Comparison of ENCODE assay signal across 22 cellular contexts in genomic region chr19:50453243-50453642, GRCh38. TPM values are rescaled to one million over a fixed set of nuclear protein-coding genes. Genes with fewer than 3 reads are reported as not detected.
A peak's percentile ranks its signal among the peaks of the same experiment; 100 is the strongest.
DNase-seq lines count a peak whose midpoint lies in the region; ATAC-seq, FAIRE-seq and TF ChIP-seq lines count a peak whose summit lies in the region.
"Had no signal": no experiment of that assay in that cellular context is flagged by ENCODE, and none has a peak within 500 bp of the region (broad histone marks: within the 10 kb centered on the region; RNA-seq: fewer than 3 reads in every experiment).

No MANE protein-coding gene starts in this region.

- no peak for TF ChIP-seq CTCF in K562 (IDR thresholded peaks at IDR 0.05 in 2 of 3, conservative IDR thresholded peaks at IDR 0.05 in 1 of 3; ENCODE audit: insufficient read depth in 2 of 3, low read depth in 1 of 3, low read length in 3 of 3)
- TF ChIP-seq CTCF in osteoblast (IDR thresholded peaks at IDR 0.05; ENCODE audit: extremely low read depth, low read depth, low read length) = no peak

- H3K36me3 Mint-ChIP-seq in activated naive CD8-positive, alpha-beta T cell treated with anti-CD3 and anti-CD28 coated beads, Interleukin-2, amount 50 U/mL, for 24 hours (ENCODE audit: low read depth) = no peaks in the 10 kb centered on the region
- H3K36me3 Mint-ChIP-seq: CD8-positive, alpha-beta T cell had no signal

- H3K27me3 ChIP-seq in K562 (ENCODE audit: control insufficient read depth in 2 of 2, insufficient read depth in 2 of 2, low read length in 2 of 2) (peaks cover 11 to 23% of the 10 kb centered on the region in 2 experiments; a peak in 4 of 5 replicates), osteoblast (ENCODE audit: insufficient read depth, low read length) (peaks cover 15% of the 10 kb centered on the region)
- H3K27me3 ChIP-seq: BLaER1 treated with 17β-estradiol and CSF1 and Interleukin-3, amounts not matched to agents 10 nM and 100 nM had no signal

- H3K27ac ChIP-seq in K562 (ENCODE audit: extremely low read depth, low read depth, low read length) = no peak overlapping the region
- no peak overlapping the region for H3K27ac ChIP-seq in osteoblast (ENCODE audit: low read depth, low read length)
- H3K27ac ChIP-seq: BLaER1 treated with 17β-estradiol and CSF1 and Interleukin-3, amounts not matched to agents 10 nM and 100 nM; C4-2B had no signal

- H3K27ac Mint-ChIP-seq in activated naive CD8-positive, alpha-beta T cell treated with anti-CD3 and anti-CD28 coated beads, Interleukin-2, amount 50 U/mL, for 24 hours = no peak overlapping the region
- H3K27ac Mint-ChIP-seq: B cell; CD4-positive, alpha-beta T cell; CD8-positive, alpha-beta T cell had no signal

- no peak for DNase-seq in K562 (ENCODE audit: extremely low read depth in 1 of 4, low spot score in 3 of 4)
- peak; percentile 19 for DNase-seq in osteoblast (ENCODE audit: insufficient read length, low spot score, missing footprints)
- no peak for DNase-seq in activated naive CD8-positive, alpha-beta T cell treated with anti-CD3 and anti-CD28 coated beads, Interleukin-2, amount 50 U/mL, for 24 hours
- no peak for DNase-seq in activated effector memory CD4-positive, alpha-beta T cell treated with anti-CD3 and anti-CD28 coated beads, Interleukin-2, amount 50 U/mL, for 16 hours
- no peak for DNase-seq in T-helper 9 cell
- DNase-seq: 8988T; AML-193; Caco-2; Calu3; CD4-positive, alpha-beta T cell; CD8-positive, alpha-beta T cell; DMS79 treated with DMSO at 0.1 percent for 48 hours; GDM1 had no signal

- H3K9ac ChIP-seq in K562 (ENCODE audit: insufficient read depth in 1 of 2, low read depth in 2 of 2, low read length in 2 of 2) = no peak overlapping the region
- H3K9ac ChIP-seq: BLaER1 treated with 17β-estradiol and CSF1 and Interleukin-3, amounts not matched to agents 10 nM and 100 nM had no signal

- no peaks in the 10 kb centered on the region for H3K9me1 ChIP-seq in K562 (ENCODE audit: control insufficient read depth, insufficient read depth, low read length)

- H3K27me3 Mint-ChIP-seq in activated naive CD8-positive, alpha-beta T cell treated with anti-CD3 and anti-CD28 coated beads, Interleukin-2, amount 50 U/mL, for 24 hours = peaks cover 38% of the 10 kb centered on the region
- H3K27me3 Mint-ChIP-seq: B cell had no signal

- POLR2A ChIA-PET in K562 (lab: Yijun Ruan, JAX) = interaction anchor here (0.8 kb wide), 1 partner anchor 79 kb away, joined by 3 read pairs; no protein-coding TSS in a partner anchor

- no peak for ATAC-seq in K562
- no peak for ATAC-seq in activated naive CD8-positive, alpha-beta T cell treated with anti-CD3 and anti-CD28 coated beads, Interleukin-2, amount 50 U/mL, for 24 hours
- ATAC-seq: CD8-positive, alpha-beta T cell; GM12878 had no signal

- WGBS in K562 (ENCODE audit: insufficient coverage, low coverage, missing lambda C conversion rate) = 57% methylated on average over 3 of the region's 3 CpGs

- H2AFZ ChIP-seq in K562 (ENCODE audit: low read depth, low read length) (no peak overlapping the region), osteoblast (ENCODE audit: low read length) (no peak overlapping the region)

- in situ Hi-C loops in K562 (cut with MboI) = no loop called here

- no peaks in the 10 kb centered on the region for H4K20me1 ChIP-seq in K562 (replicated peaks; ENCODE audit: control insufficient read depth, insufficient read depth, low read length)
- no peaks in the 10 kb centered on the region for H4K20me1 ChIP-seq in osteoblast (ENCODE audit: insufficient read depth, low read length)
- H4K20me1 ChIP-seq: BLaER1 treated with 17β-estradiol and CSF1 and Interleukin-3, amounts not matched to agents 10 nM and 100 nM had no signal

- H3K4me3 ChIP-seq in K562 (no peak overlapping the region), osteoblast (ENCODE audit: insufficient read depth, low read length) (no peak overlapping the region)
- H3K4me3 ChIP-seq: BLaER1 treated with 17β-estradiol and CSF1 and Interleukin-3, amounts not matched to agents 10 nM and 100 nM; GM12878 had no signal

- H3K79me2 ChIP-seq in K562 (ENCODE audit: control insufficient read depth, insufficient read depth, low read length) = no peaks in the 10 kb centered on the region
- no peaks in the 10 kb centered on the region for H3K79me2 ChIP-seq in osteoblast (ENCODE audit: insufficient read depth, low read length)

- intact Hi-C loops in K562 (cut with micrococcal nuclease) = no loop called here

- no peaks in the 10 kb centered on the region for H3K4me1 Mint-ChIP-seq in activated naive CD8-positive, alpha-beta T cell treated with anti-CD3 and anti-CD28 coated beads, Interleukin-2, amount 50 U/mL, for 24 hours

- peaks cover 0 to 12% of the 10 kb centered on the region in 2 experiments; a peak in 2 of 5 replicates for H3K4me1 ChIP-seq in K562 (replicated peaks in 1 of 2; ENCODE audit: control insufficient read depth in 2 of 2, insufficient read depth in 2 of 2, low read length in 2 of 2)
- H3K4me1 ChIP-seq in osteoblast (ENCODE audit: insufficient read depth, low read length) = no peaks in the 10 kb centered on the region
- H3K4me1 ChIP-seq: Caco-2 had no signal

- no TSS peak for BruUV-seq in K562 (replicated peaks; lab: Mats Ljungman, UMichigan)

- H3K4me3 Mint-ChIP-seq in activated naive CD8-positive, alpha-beta T cell treated with anti-CD3 and anti-CD28 coated beads, Interleukin-2, amount 50 U/mL, for 24 hours = no peak overlapping the region
- H3K4me3 Mint-ChIP-seq: B cell; CD4-positive, alpha-beta T cell; CD8-positive, alpha-beta T cell had no signal

- H3K4me2 ChIP-seq in K562 (ENCODE audit: insufficient read depth, low read length) (no peak overlapping the region), osteoblast (ENCODE audit: insufficient read depth, low read length) (no peak overlapping the region)
- H3K4me2 ChIP-seq: BLaER1 treated with 17β-estradiol and CSF1 and Interleukin-3, amounts not matched to agents 10 nM and 100 nM had no signal

- H3K9me3 ChIP-seq in K562 (replicated peaks; ENCODE audit: control insufficient read depth, insufficient read depth, low read depth, low read length) = no peaks in the 10 kb centered on the region
- H3K9me3 ChIP-seq in osteoblast (ENCODE audit: low read depth, low read length) = no peaks in the 10 kb centered on the region
- H3K9me3 ChIP-seq: Caco-2 had no signal

- TF ChIP-seq EP300 in K562 (IDR thresholded peaks at IDR 0.05; ENCODE audit: low read length) = no peak

- CTCF ChIA-PET in K562 (lab: Yijun Ruan, JAX; ENCODE audit: low intra/inter-chr PET ratio) = no interaction called here

- no peak for TF ChIP-seq RAD21 in K562 (CRISPR knock-in tag; conservative IDR thresholded peaks at IDR 0.05 in 1 of 2, IDR thresholded peaks at IDR 0.05 in 1 of 2)

- H3K36me3 ChIP-seq in K562 (ENCODE audit: control insufficient read depth, insufficient read depth, low read length) (no peaks in the 10 kb centered on the region), osteoblast (ENCODE audit: insufficient read depth, low read length) (no peaks in the 10 kb centered on the region)
- H3K36me3 ChIP-seq: BLaER1 treated with 17β-estradiol and CSF1 and Interleukin-3, amounts not matched to agents 10 nM and 100 nM had no signal

- TF ChIP-seq POLR2A in K562 (conservative IDR thresholded peaks at IDR 0.05) = no peak

- no peak for FAIRE-seq in K562 (lab: Jason Lieb, UNC)
- FAIRE-seq: A204.1, D721Med, GM12878, GM12892, GM18507 had no signal

- H3K9me3 Mint-ChIP-seq in activated naive CD8-positive, alpha-beta T cell treated with anti-CD3 and anti-CD28 coated beads, Interleukin-2, amount 50 U/mL, for 24 hours = no peaks in the 10 kb centered on the region
- H3K9me3 Mint-ChIP-seq: CD4-positive, alpha-beta T cell; CD8-positive, alpha-beta T cell had no signal

RNA-seq across cellular contexts. Expression of gene MYBPC2, which starts 20.6 kb away (rescaled TPM):
- 0.30 and 0.67 TPM in 2 replicates for total RNA-seq in K562 (2011; cell fraction: chromatin; rRNA removed; ENCODE audit: low replicate concordance)
- total RNA-seq in K562 (2011; cell fraction: nucleolus; rRNA removed) = not detected in 2 replicates
- total RNA-seq in K562 (2011; cell fraction: nucleoplasm; rRNA removed) = not detected in 2 replicates
- not detected in 2 replicates for total RNA-seq in K562 (2014; rRNA removed)
- not detected in 2 replicates for total RNA-seq in K562 (2014; rRNA removed; fragmentation: Illumina TruSeq; extraction: Trizol)
- total RNA-seq in K562 (2015; rRNA removed; fragmentation: Illumina TruSeq; extraction: Trizol) = not detected in 2 replicates
- 0.04 TPM in 1 of 2 replicates, not detected in the other for total RNA-seq in K562 (2021)
- 0.14 and 0.19 TPM in 2 replicates for polyA plus RNA-seq in K562 (2011; rRNA removed)
- 0.06 and 0.07 TPM in 2 replicates for polyA plus RNA-seq in K562 (2011; cell fraction: cytosol; rRNA removed)
- 0.31 and 0.60 TPM in 2 replicates for polyA plus RNA-seq in K562 (2011; cell fraction: nucleus; rRNA removed)
- 0.01 TPM in 1 of 2 replicates, not detected in the other for polyA plus RNA-seq in K562 (2012)
- polyA plus RNA-seq in K562 (2014; fragmentation: Illumina TruSeq; extraction: Trizol) = not detected in 2 replicates
- polyA plus RNA-seq in K562 (2014; fragmentation: Nextera tagmentation; extraction: Ambion mirVana) = not detected
- 0.01 TPM in 1 of 2 replicates, not detected in the other for polyA plus RNA-seq in K562 (2014; rRNA removed)
- polyA minus RNA-seq in K562 (2011; rRNA and poly(A)+ RNA removed) = 0.06 TPM in 1 of 2 replicates, not detected in the other
- not detected in 2 replicates for polyA minus RNA-seq in K562 (2011; cell fraction: cytosol; rRNA and poly(A)+ RNA removed)
- polyA minus RNA-seq in K562 (2011; cell fraction: nucleus; rRNA and poly(A)+ RNA removed) = 0.22 TPM in 1 of 2 replicates, not detected in the other
- total RNA-seq in osteoblast = not detected in 2 replicates
- total RNA-seq: Calu3 had no signal
- polyA plus RNA-seq: BJ had no signal

RNA-seq across cellular contexts. Expression of gene EMC10, which starts 23.1 kb away (rescaled TPM):
- 22.6 and 40.4 TPM in 2 replicates for total RNA-seq in K562 (2011; cell fraction: chromatin; rRNA removed; ENCODE audit: low replicate concordance)
- 43.2 and 45.7 TPM in 2 replicates for total RNA-seq in K562 (2011; cell fraction: nucleolus; rRNA removed)
- 27.7 and 40.1 TPM in 2 replicates for total RNA-seq in K562 (2011; cell fraction: nucleoplasm; rRNA removed)
- 40.4 and 48.9 TPM in 2 replicates for total RNA-seq in K562 (2014; rRNA removed)
- 6.1 and 7.4 TPM in 2 replicates for total RNA-seq in K562 (2014; rRNA removed; fragmentation: Illumina TruSeq; extraction: Trizol)
- 25.2 and 25.8 TPM in 2 replicates for total RNA-seq in K562 (2015; rRNA removed; fragmentation: Illumina TruSeq; extraction: Trizol)
- 42.5 and 46.0 TPM in 2 replicates for total RNA-seq in K562 (2021)
- polyA plus RNA-seq in K562 (2011; rRNA removed) = 12.4 and 13.7 TPM in 2 replicates
- 18.3 and 54.3 TPM in 2 replicates for polyA plus RNA-seq in K562 (2011; cell fraction: cytosol; rRNA removed)
- 13.8 and 24.8 TPM in 2 replicates for polyA plus RNA-seq in K562 (2011; cell fraction: nucleus; rRNA removed)
- 37.9 TPM in 2 replicates for polyA plus RNA-seq in K562 (2012)
- 13.1 and 27.3 TPM in 2 replicates for polyA plus RNA-seq in K562 (2014; fragmentation: Illumina TruSeq; extraction: Trizol)
- polyA plus RNA-seq in K562 (2014; fragmentation: Nextera tagmentation; extraction: Ambion mirVana) = 1 to 10 TPM; 1.4 to 2.9 TPM
- polyA plus RNA-seq in K562 (2014; rRNA removed) = 34.5 and 38.2 TPM in 2 replicates
- polyA minus RNA-seq in K562 (2011; rRNA and poly(A)+ RNA removed) = 1.9 and 3.7 TPM in 2 replicates
- 14.7 and 15.0 TPM in 2 replicates for polyA minus RNA-seq in K562 (2011; cell fraction: cytosol; rRNA and poly(A)+ RNA removed)
- 6.4 and 6.7 TPM in 2 replicates for polyA minus RNA-seq in K562 (2011; cell fraction: nucleus; rRNA and poly(A)+ RNA removed)
- 47.1 and 56.5 TPM in 2 replicates for total RNA-seq in osteoblast

RNA-seq across cellular contexts. Expression of gene GARIN5A, which starts 23.4 kb away (rescaled TPM):
- 0.49 TPM in 1 of 2 replicates, not detected in the other for total RNA-seq in K562 (2011; cell fraction: chromatin; rRNA removed; ENCODE audit: low replicate concordance)
- total RNA-seq in K562 (2011; cell fraction: nucleolus; rRNA removed) = 0.39 TPM in 1 of 2 replicates, not detected in the other
- total RNA-seq in K562 (2011; cell fraction: nucleoplasm; rRNA removed) = not detected in 2 replicates
- 0.23 and 0.33 TPM in 2 replicates for total RNA-seq in K562 (2014; rRNA removed)
- not detected in 2 replicates for total RNA-seq in K562 (2014; rRNA removed; fragmentation: Illumina TruSeq; extraction: Trizol)
- total RNA-seq in K562 (2015; rRNA removed; fragmentation: Illumina TruSeq; extraction: Trizol) = 0.47 TPM in 1 of 2 replicates, not detected in the other
- 0.31 and 0.82 TPM in 2 replicates for total RNA-seq in K562 (2021)
- polyA plus RNA-seq in K562 (2011; rRNA removed) = 0.10 and 0.26 TPM in 2 replicates
- 0.59 and 0.78 TPM in 2 replicates for polyA plus RNA-seq in K562 (2011; cell fraction: cytosol; rRNA removed)
- 0.22 and 0.38 TPM in 2 replicates for polyA plus RNA-seq in K562 (2011; cell fraction: nucleus; rRNA removed)
- polyA plus RNA-seq in K562 (2012) = 0.49 and 0.83 TPM in 2 replicates
- polyA plus RNA-seq in K562 (2014; fragmentation: Illumina TruSeq; extraction: Trizol) = 0.57 and 0.59 TPM in 2 replicates
- under 1 TPM in 1 of 2 experiments, not detected in 1; 0.13 TPM for polyA plus RNA-seq in K562 (2014; fragmentation: Nextera tagmentation; extraction: Ambion mirVana)
- 0.16 and 0.17 TPM in 2 replicates for polyA plus RNA-seq in K562 (2014; rRNA removed)
- not detected in 2 replicates for polyA minus RNA-seq in K562 (2011; rRNA and poly(A)+ RNA removed)
- 1.4 TPM in 1 of 2 replicates, not detected in the other for polyA minus RNA-seq in K562 (2011; cell fraction: cytosol; rRNA and poly(A)+ RNA removed)
- 0.27 TPM in 1 of 2 replicates, not detected in the other for polyA minus RNA-seq in K562 (2011; cell fraction: nucleus; rRNA and poly(A)+ RNA removed)
- total RNA-seq in osteoblast = 0.29 and 0.36 TPM in 2 replicates
- total RNA-seq: GM12878 had no signal

RNA-seq across cellular contexts. Expression of gene SPIB, which starts 34.5 kb away (rescaled TPM):
- total RNA-seq in K562 (2011; cell fraction: chromatin; rRNA removed; ENCODE audit: low replicate concordance) = 2.3 and 8.3 TPM in 2 replicates
- total RNA-seq in K562 (2011; cell fraction: nucleolus; rRNA removed) = 4.6 and 5.2 TPM in 2 replicates
- total RNA-seq in K562 (2011; cell fraction: nucleoplasm; rRNA removed) = 3.9 and 4.4 TPM in 2 replicates
- total RNA-seq in K562 (2014; rRNA removed) = 0.33 and 0.45 TPM in 2 replicates
- 0.22 and 0.25 TPM in 2 replicates for total RNA-seq in K562 (2014; rRNA removed; fragmentation: Illumina TruSeq; extraction: Trizol)
- 0.40 and 0.45 TPM in 2 replicates for total RNA-seq in K562 (2015; rRNA removed; fragmentation: Illumina TruSeq; extraction: Trizol)
- total RNA-seq in K562 (2021) = 1.0 and 1.3 TPM in 2 replicates
- polyA plus RNA-seq in K562 (2011; rRNA removed) = 0.46 and 0.60 TPM in 2 replicates
- polyA plus RNA-seq in K562 (2011; cell fraction: cytosol; rRNA removed) = 0.41 and 0.94 TPM in 2 replicates
- 2.5 and 7.6 TPM in 2 replicates for polyA plus RNA-seq in K562 (2011; cell fraction: nucleus; rRNA removed)
- polyA plus RNA-seq in K562 (2012) = 0.53 and 1.1 TPM in 2 replicates
- 0.24 and 0.76 TPM in 2 replicates for polyA plus RNA-seq in K562 (2014; fragmentation: Illumina TruSeq; extraction: Trizol)
- polyA plus RNA-seq in K562 (2014; fragmentation: Nextera tagmentation; extraction: Ambion mirVana) = under 1 TPM in 1 of 2 experiments, not detected in 1; 0.06 TPM
- 0.53 and 0.92 TPM in 2 replicates for polyA plus RNA-seq in K562 (2014; rRNA removed)
- polyA minus RNA-seq in K562 (2011; rRNA and poly(A)+ RNA removed) = 0.06 and 0.07 TPM in 2 replicates
- not detected in 2 replicates for polyA minus RNA-seq in K562 (2011; cell fraction: cytosol; rRNA and poly(A)+ RNA removed)
- polyA minus RNA-seq in K562 (2011; cell fraction: nucleus; rRNA and poly(A)+ RNA removed) = 0.33 and 0.94 TPM in 2 replicates
- 0.36 TPM in 1 of 2 replicates, not detected in the other for total RNA-seq in osteoblast
- polyA plus RNA-seq: BJ had no signal

RNA-seq across cellular contexts. Expression of gene JOSD2, which starts 57.7 kb away (rescaled TPM):
- total RNA-seq in K562 (2011; cell fraction: chromatin; rRNA removed; ENCODE audit: low replicate concordance) = 2.5 TPM in 1 of 2 replicates, not detected in the other
- total RNA-seq in K562 (2011; cell fraction: nucleolus; rRNA removed) = 1.2 and 1.8 TPM in 2 replicates
- total RNA-seq in K562 (2011; cell fraction: nucleoplasm; rRNA removed) = 3.2 and 4.7 TPM in 2 replicates
- total RNA-seq in K562 (2014; rRNA removed) (12.0 and 15.5 TPM in 2 replicates), K562 (2014; rRNA removed; fragmentation: Illumina TruSeq; extraction: Trizol) (0.55 and 0.61 TPM in 2 replicates), K562 (2015; rRNA removed; fragmentation: Illumina TruSeq; extraction: Trizol) (3.1 and 4.5 TPM in 2 replicates), K562 (2021) (13.6 and 17.8 TPM in 2 replicates), osteoblast (19.4 and 22.8 TPM in 2 replicates)
- polyA plus RNA-seq in K562 (2011; rRNA removed) (3.3 and 3.8 TPM in 2 replicates), K562 (2014; fragmentation: Illumina TruSeq; extraction: Trizol) (1.3 and 3.3 TPM in 2 replicates), K562 (2014; fragmentation: Nextera tagmentation; extraction: Ambion mirVana) (under 1 TPM; 0.06 to 0.95 TPM), K562 (2014; rRNA removed) (12.5 and 14.4 TPM in 2 replicates)
- 7.6 and 42.8 TPM in 2 replicates for polyA plus RNA-seq in K562 (2011; cell fraction: cytosol; rRNA removed)
- polyA plus RNA-seq in K562 (2011; cell fraction: nucleus; rRNA removed) = 3.9 and 12.6 TPM in 2 replicates
- 10.4 and 14.8 TPM in 2 replicates for polyA plus RNA-seq in K562 (2012)
- 0.32 and 0.66 TPM in 2 replicates for polyA minus RNA-seq in K562 (2011; rRNA and poly(A)+ RNA removed)
- polyA minus RNA-seq in K562 (2011; cell fraction: cytosol; rRNA and poly(A)+ RNA removed) = 4.2 and 5.2 TPM in 2 replicates
- polyA minus RNA-seq in K562 (2011; cell fraction: nucleus; rRNA and poly(A)+ RNA removed) = 1.8 and 3.6 TPM in 2 replicates
